17 cellular contexts compared by ENCODE assay signal in the genomic region with DNA sequence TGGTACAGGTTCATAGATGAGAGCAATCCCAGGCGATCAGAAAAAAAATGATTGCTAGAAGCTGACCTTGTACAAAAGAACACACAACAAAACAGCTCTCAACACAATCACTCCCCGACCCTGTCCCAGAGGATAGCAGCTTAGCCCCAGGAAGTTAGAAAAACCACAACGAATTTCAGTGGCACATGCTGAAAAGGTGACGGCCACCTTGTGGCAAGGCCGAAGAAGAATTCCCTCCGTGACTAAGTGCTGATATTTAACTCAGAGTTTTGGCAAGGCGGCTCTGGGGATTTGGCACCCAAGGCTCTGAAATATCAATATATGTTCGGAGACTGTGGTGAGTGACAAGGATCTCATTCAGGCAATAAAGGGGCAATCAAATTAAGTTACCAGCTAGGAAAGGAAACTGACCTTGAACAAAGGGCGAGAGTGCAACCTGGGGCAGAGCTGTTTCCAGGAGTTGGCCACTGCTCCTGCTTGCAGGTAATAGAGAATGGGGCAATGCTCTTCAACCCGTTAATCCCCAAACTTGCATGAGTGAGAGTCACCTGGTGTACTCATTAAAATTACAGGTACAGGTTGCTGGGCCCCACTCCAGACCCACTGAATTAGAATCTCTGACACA.
DNase-seq lines count a peak whose midpoint lies in the region; ATAC-seq, FAIRE-seq and TF ChIP-seq lines count a peak whose summit lies in the region.
"Had no signal": no experiment of that assay in that cellular context is flagged by ENCODE, and none has a peak within 500 bp of the region (broad histone marks: within the 10 kb centered on the region; RNA-seq: fewer than 3 reads in every experiment).

No MANE protein-coding gene starts in this region.

- no peaks in the 10 kb centered on the region for H3K36me3 Mint-ChIP-seq in brain
- H3K36me3 Mint-ChIP-seq in neural progenitor cell: no peaks in the 10 kb centered on the region
- H3K36me3 Mint-ChIP-seq in activated CD4-positive, alpha-beta T cell treated with anti-CD3 and anti-CD28 coated beads, Interleukin-2, amount 10 ng/mL, durations not matched to agents 24 days and 14 days (ENCODE audit: low read depth): no peaks in the 10 kb centered on the region
- H3K36me3 Mint-ChIP-seq: CD14-positive monocyte, memory B cell had no signal

- no peak for TF ChIP-seq CTCF in MM.1S (IDR thresholded peaks at IDR 0.05; ENCODE audit: low read length)
- TF ChIP-seq CTCF in brain (conservative IDR thresholded peaks at IDR 0.05): peak in 1 of 2 experiments; percentile 28
- peak; percentile 36 for TF ChIP-seq CTCF in neural progenitor cell (IDR thresholded peaks at IDR 0.05)

- H3K27me3 ChIP-seq in MM.1S (replicated peaks; ENCODE audit: insufficient read depth, low read length): no peaks in the 10 kb centered on the region
- no peaks in the 10 kb centered on the region for H3K27me3 ChIP-seq in neural progenitor cell
- H3K27me3 ChIP-seq: gastroesophageal sphincter had no signal

- H2AFZ ChIP-seq in MM.1S (ENCODE audit: low read length): no peak overlapping the region
- peak overlapping the region; percentile 50 for H2AFZ ChIP-seq in neural progenitor cell (replicated peaks)
- H2AFZ ChIP-seq: PC-9 had no signal

- H3K4me2 ChIP-seq in MM.1S (ENCODE audit: low read depth, low read length) (no peak overlapping the region), neural progenitor cell (no peak overlapping the region)
- H3K4me2 ChIP-seq: PC-9 had no signal

- H3K4me1 Mint-ChIP-seq in brain (peaks cover 65% of the 10 kb centered on the region), neural progenitor cell (peaks cover 25% of the 10 kb centered on the region)
- H3K4me1 Mint-ChIP-seq in activated CD4-positive, alpha-beta T cell treated with anti-CD3 and anti-CD28 coated beads, Interleukin-2, amount 10 ng/mL, durations not matched to agents 24 days and 14 days: peaks cover 2% of the 10 kb centered on the region

- no peak for DNase-seq in GM18507 (ENCODE audit: extremely low spot score, insufficient read length, low read depth)
- peak; percentile 32 for DNase-seq in MM.1S
- peak; percentile 33 for DNase-seq in neural progenitor cell (ENCODE audit: low spot score)
- DNase-seq in stimulated activated CD4-positive, alpha-beta T cell treated with anti-CD3 and anti-CD28 coated beads, Interleukin-2, amount 100 ng/mL, for 24 hours: no peak
- no peak for DNase-seq in activated CD4-positive, alpha-beta T cell treated with anti-CD3 and anti-CD28 coated beads, Interleukin-2, amount 10 ng/mL, durations not matched to agents 24 days and 14 days
- DNase-seq: activated CD8-positive, alpha-beta T cell treated with anti-CD3 and anti-CD28 coated beads, Interleukin-2, amount 10 ng/mL, durations not matched to agents 7 days and 5 days; IMR-90; nephron progenitor cell; PC-9 had no signal

- H3K4me3 ChIP-seq in MM.1S (ENCODE audit: low read length) (no peak overlapping the region), neural progenitor cell (no peak overlapping the region)
- H3K4me3 ChIP-seq: gastroesophageal sphincter, PC-9 had no signal

- H3K27ac Mint-ChIP-seq in brain (peak overlapping the region in 3 of 5 experiments; percentile 37 to 82 (median 79)), neural progenitor cell (peak overlapping the region; percentile 59)
- no peak overlapping the region for H3K27ac Mint-ChIP-seq in activated CD4-positive, alpha-beta T cell treated with anti-CD3 and anti-CD28 coated beads, Interleukin-2, amount 10 ng/mL, durations not matched to agents 24 days and 14 days
- H3K27ac Mint-ChIP-seq: activated CD8-positive, alpha-beta T cell treated with anti-CD3 and anti-CD28 coated beads, Interleukin-2, amount 10 ng/mL, durations not matched to agents 7 days and 5 days; activated T-helper 1 cell treated with anti-CD3 and anti-CD28 coated beads, Interleukin-12 subunit alpha, Interleukin-12 subunit beta, Interleukin-2, Interleukin-4 antibody, amounts not matched to agents 30 ng/mL and 10 ng/mL and 1 ng/mL, durations not matched to agents 14 hours and 24 hours and 36 hours; CD14-positive monocyte; memory B cell; nephron progenitor cell had no signal

- peaks cover 17% of the 10 kb centered on the region for H3K27me3 Mint-ChIP-seq in brain
- H3K27me3 Mint-ChIP-seq in neural progenitor cell (ENCODE audit: insufficient read depth, low read depth): peaks cover 5% of the 10 kb centered on the region
- H3K27me3 Mint-ChIP-seq in activated CD4-positive, alpha-beta T cell treated with anti-CD3 and anti-CD28 coated beads, Interleukin-2, amount 10 ng/mL, durations not matched to agents 24 days and 14 days: peaks cover 1% of the 10 kb centered on the region

- H3K9ac ChIP-seq in MM.1S (ENCODE audit: low read length) (no peak overlapping the region), neural progenitor cell (no peak overlapping the region)

- no peak for ATAC-seq in HG02840 (IDR thresholded peaks at IDR 0.05; ENCODE audit: low FRiP score, unreplicated experiment)
- ATAC-seq: activated CD8-positive, alpha-beta T cell treated with anti-CD3 and anti-CD28 coated beads, Interleukin-2, amount 10 ng/mL, durations not matched to agents 7 days and 5 days; gastroesophageal sphincter had no signal

- FAIRE-seq in GM18507 (lab: Jason Lieb, UNC): peak; percentile 89
- FAIRE-seq: endothelial cell of umbilical vein, GM12891 had no signal

- intact Hi-C loops in activated CD4-positive, alpha-beta T cell treated with anti-CD3 and anti-CD28 coated beads, Interleukin-2, amount 10 ng/mL, durations not matched to agents 24 days and 14 days (cut with micrococcal nuclease): no loop called here

- H3K9me3 ChIP-seq in MM.1S (replicated peaks; ENCODE audit: insufficient read depth, low read length): no peaks in the 10 kb centered on the region
- no peaks in the 10 kb centered on the region for H3K9me3 ChIP-seq in neural progenitor cell (ENCODE audit: low read depth)
- H3K9me3 ChIP-seq: gastroesophageal sphincter had no signal

- no peaks in the 10 kb centered on the region for H3K36me3 ChIP-seq in MM.1S (replicated peaks; ENCODE audit: insufficient read depth, low read length)
- H3K36me3 ChIP-seq in neural progenitor cell: no peaks in the 10 kb centered on the region
- H3K36me3 ChIP-seq: gastroesophageal sphincter had no signal

- H4K20me1 ChIP-seq in MM.1S (ENCODE audit: insufficient read depth, low read length) (no peaks in the 10 kb centered on the region), neural progenitor cell (ENCODE audit: low read depth) (no peaks in the 10 kb centered on the region)

- H3K4me1 ChIP-seq in MM.1S (ENCODE audit: low read length) (no peaks in the 10 kb centered on the region), neural progenitor cell (peaks cover 23% of the 10 kb centered on the region)

- no peaks in the 10 kb centered on the region for H3K9me2 ChIP-seq in MM.1S (replicated peaks; ENCODE audit: insufficient read depth, low read length)

- H3K27ac ChIP-seq in MM.1S (ENCODE audit: low read length) (no peak overlapping the region), neural progenitor cell (no peak overlapping the region)
- H3K27ac ChIP-seq: gastroesophageal sphincter, PC-9 had no signal

- H3F3A ChIP-seq in MM.1S (ENCODE audit: insufficient read depth, low read length) (no peaks in the 10 kb centered on the region), neural progenitor cell (ENCODE audit: low read depth) (no peaks in the 10 kb centered on the region)

- H3K9me3 Mint-ChIP-seq in brain (no peaks in the 10 kb centered on the region), neural progenitor cell (no peaks in the 10 kb centered on the region)
- no peaks in the 10 kb centered on the region for H3K9me3 Mint-ChIP-seq in activated CD4-positive, alpha-beta T cell treated with anti-CD3 and anti-CD28 coated beads, Interleukin-2, amount 10 ng/mL, durations not matched to agents 24 days and 14 days
- H3K9me3 Mint-ChIP-seq: activated T-helper 1 cell treated with anti-CD3 and anti-CD28 coated beads, Interleukin-12 subunit alpha, Interleukin-12 subunit beta, Interleukin-2, Interleukin-4 antibody, amounts not matched to agents 30 ng/mL and 10 ng/mL and 1 ng/mL, durations not matched to agents 14 hours and 24 hours and 36 hours; CD14-positive monocyte; memory B cell; nephron progenitor cell had no signal

- H3K4me3 Mint-ChIP-seq in brain: peak overlapping the region in 1 of 5 experiments; percentile 3
- H3K4me3 Mint-ChIP-seq in neural progenitor cell: no peak overlapping the region
- H3K4me3 Mint-ChIP-seq in activated CD4-positive, alpha-beta T cell treated with anti-CD3 and anti-CD28 coated beads, Interleukin-2, amount 10 ng/mL, durations not matched to agents 24 days and 14 days: no peak overlapping the region
- H3K4me3 Mint-ChIP-seq: activated CD8-positive, alpha-beta T cell treated with anti-CD3 and anti-CD28 coated beads, Interleukin-2, amount 10 ng/mL, durations not matched to agents 7 days and 5 days; activated T-helper 1 cell treated with anti-CD3 and anti-CD28 coated beads, Interleukin-12 subunit alpha, Interleukin-12 subunit beta, Interleukin-2, Interleukin-4 antibody, amounts not matched to agents 30 ng/mL and 10 ng/mL and 1 ng/mL, durations not matched to agents 14 hours and 24 hours and 36 hours; CD14-positive monocyte; memory B cell; nephron progenitor cell had no signal

- H3K79me2 ChIP-seq in MM.1S (ENCODE audit: low read length): no peaks in the 10 kb centered on the region
- no peaks in the 10 kb centered on the region for H3K79me2 ChIP-seq in neural progenitor cell (ENCODE audit: low read depth)

Comparison
In these comparisons a context has a peak if more than half of its experiments do, and no peak if none do; other contexts are left out.
1. DNase-seq: peak in MM.1S (single experiment) and neural progenitor cell (single experiment); none in GM18507 (single experiment), stimulated activated CD4-positive, alpha-beta T cell treated with anti-CD3 and anti-CD28 coated beads, Interleukin-2, amount 100 ng/mL, for 24 hours (0 of 2) and activated CD4-positive, alpha-beta T cell treated with anti-CD3 and anti-CD28 coated beads, Interleukin-2, amount 10 ng/mL, durations not matched to agents 24 days and 14 days (single experiment).